Comparison of ENCODE assay signal across 28 cellular contexts in genomic region chr1:165060285-165060793, GRCh38.
"Had no signal": no experiment of that assay in that cellular context is flagged by ENCODE, and none has a peak within 500 bp of the region (broad histone marks: within the 10 kb centered on the region; RNA-seq: fewer than 3 reads in every experiment).

No MANE protein-coding gene starts in this region.

- H3K9me3 Mint-ChIP-seq: activated CD4-positive, alpha-beta memory T cell treated with anti-CD3 and anti-CD28 coated beads, Interleukin-2, amount 10 ng/mL, durations not matched to agents 7 days and 5 days; activated CD4-positive, alpha-beta T cell treated with anti-CD3 and anti-CD28 coated beads, Interleukin-2, amount 10 ng/mL, durations not matched to agents 7 days and 5 days; activated naive CD4-positive, alpha-beta T cell treated with anti-CD3 and anti-CD28 coated beads for 36 hours; activated naive CD8-positive, alpha-beta T cell treated with anti-CD3 and anti-CD28 coated beads, Interleukin-2, amount 10 ng/mL, durations not matched to agents 7 days and 5 days had no signal

- H3K4me1 ChIP-seq: adrenal gland, SJCRH30 had no signal

- H3K4me1 Mint-ChIP-seq: activated CD4-positive, alpha-beta memory T cell treated with anti-CD3 and anti-CD28 coated beads, Interleukin-2, amount 10 ng/mL, durations not matched to agents 7 days and 5 days; activated CD4-positive, alpha-beta T cell treated with anti-CD3 and anti-CD28 coated beads, Interleukin-2, amount 10 ng/mL, durations not matched to agents 7 days and 5 days; activated naive CD8-positive, alpha-beta T cell treated with anti-CD3 and anti-CD28 coated beads, Interleukin-2, amount 10 ng/mL, durations not matched to agents 7 days and 5 days; activated T-helper 17 cell treated with anti-CD3 and anti-CD28 coated beads, Interleukin-2, amount 50 U/mL, for 72 hours had no signal

- H3K4me2 ChIP-seq: SK-N-SH had no signal

- H3K27ac Mint-ChIP-seq: activated CD4-positive, alpha-beta memory T cell treated with anti-CD3 and anti-CD28 coated beads, Interleukin-2, amount 10 ng/mL, durations not matched to agents 7 days and 5 days; activated CD4-positive, alpha-beta T cell treated with anti-CD3 and anti-CD28 coated beads, Interleukin-2, amount 10 ng/mL, durations not matched to agents 7 days and 5 days; activated naive CD4-positive, alpha-beta T cell treated with anti-CD3 and anti-CD28 coated beads for 36 hours; activated naive CD8-positive, alpha-beta T cell treated with anti-CD3 and anti-CD28 coated beads, Interleukin-2, amount 10 ng/mL, durations not matched to agents 7 days and 5 days; activated T-helper 17 cell treated with anti-CD3 and anti-CD28 coated beads, Interleukin-2, amount 50 U/mL, for 72 hours had no signal

- ATAC-seq: activated T-helper 17 cell treated with anti-CD3 and anti-CD28 coated beads, Interleukin-2, amount 50 U/mL, for 72 hours; Panc1 had no signal

- H3K36me3 ChIP-seq: adrenal gland, cardiac muscle cell, SJCRH30 had no signal

- H3K36me3 Mint-ChIP-seq: activated naive CD8-positive, alpha-beta T cell treated with anti-CD3 and anti-CD28 coated beads, Interleukin-2, amount 10 ng/mL, durations not matched to agents 7 days and 5 days had no signal

- H3K27me3 ChIP-seq: adrenal gland, cardiac muscle cell, SJCRH30 had no signal

- H3K27ac ChIP-seq: adrenal gland, cardiac muscle cell, SJCRH30, VCaP had no signal

- DNase-seq: activated CD4-positive, alpha-beta memory T cell treated with anti-CD3 and anti-CD28 coated beads, Interleukin-2, amount 10 ng/mL, durations not matched to agents 7 days and 5 days; activated CD4-positive, alpha-beta T cell treated with anti-CD3 and anti-CD28 coated beads, Interleukin-2, amount 10 ng/mL, durations not matched to agents 7 days and 5 days; activated CD4-positive, CD25-positive, alpha-beta regulatory T cell; activated gamma-delta T cell; activated naive CD4-positive, alpha-beta T cell treated with anti-CD3 and anti-CD28 coated beads for 36 hours; activated naive CD8-positive, alpha-beta T cell treated with anti-CD3 and anti-CD28 coated beads, Interleukin-2, amount 10 ng/mL, durations not matched to agents 7 days and 5 days; activated T-cell treated with anti-CD3 and anti-CD28 coated beads for 4 hours; activated T-cell treated with anti-CD3 and anti-CD28 coated beads, Interleukin-2, amount 50 U/mL, for 48 hours; adrenal gland; aorta; MM.1S; NCI-H1105; NCI-H1436; NCI-H1694 treated with DMSO at 0.1 percent for 48 hours; NCI-H2029 treated with DMSO at 0.1 percent for 48 hours; NCI-H510A treated with DMSO at 0.1 percent for 48 hours; NCI-H69; NK-92 treated with Interleukin-12 subunit alpha and Interleukin-12 subunit beta, amount 100 ng/mL, for 24 hours; OCI-M1; Right ventricle myocardium superior; RPMI8226; SJCRH30; SK-N-SH; T-helper 1 cell had no signal

- H3K9me3 ChIP-seq: adrenal gland, SJCRH30, SK-N-SH had no signal

- H3K4me3 Mint-ChIP-seq: activated CD4-positive, alpha-beta memory T cell treated with anti-CD3 and anti-CD28 coated beads, Interleukin-2, amount 10 ng/mL, durations not matched to agents 7 days and 5 days; activated CD4-positive, alpha-beta T cell treated with anti-CD3 and anti-CD28 coated beads, Interleukin-2, amount 10 ng/mL, durations not matched to agents 7 days and 5 days; activated naive CD4-positive, alpha-beta T cell treated with anti-CD3 and anti-CD28 coated beads for 36 hours; activated naive CD8-positive, alpha-beta T cell treated with anti-CD3 and anti-CD28 coated beads, Interleukin-2, amount 10 ng/mL, durations not matched to agents 7 days and 5 days; activated T-helper 17 cell treated with anti-CD3 and anti-CD28 coated beads, Interleukin-2, amount 50 U/mL, for 72 hours had no signal

- H3K27me3 Mint-ChIP-seq: activated CD4-positive, alpha-beta memory T cell treated with anti-CD3 and anti-CD28 coated beads, Interleukin-2, amount 10 ng/mL, durations not matched to agents 7 days and 5 days had no signal

- H3K4me3 ChIP-seq: adrenal gland, cardiac muscle cell, SJCRH30 had no signal
